In the genomic region with DNA sequence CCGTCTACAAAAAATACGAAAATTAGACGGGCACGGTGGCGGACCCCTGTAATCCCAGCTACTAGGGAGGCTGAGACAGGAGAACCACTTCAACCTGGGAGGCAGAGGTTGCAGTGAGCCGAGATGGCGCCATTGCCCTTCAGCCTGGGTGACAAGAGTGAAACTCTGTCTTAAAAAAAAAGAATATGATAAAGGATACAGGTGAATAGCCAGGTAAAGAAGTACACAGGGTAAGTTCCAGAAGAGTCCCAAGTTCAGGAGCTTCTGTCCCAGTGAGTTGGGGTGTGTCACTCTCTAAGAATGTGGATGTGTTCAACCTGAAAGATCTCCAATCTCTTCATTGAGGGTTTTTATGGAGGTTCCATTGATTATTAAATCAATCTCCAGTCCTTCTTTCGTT, we compare ENCODE assay signal across 37 cellular contexts. TPM values are rescaled to one million over a fixed set of nuclear protein-coding genes. Genes with fewer than 3 reads are reported as not detected.
"Had no signal": no experiment of that assay in that cellular context is flagged by ENCODE, and none has a peak within 500 bp of the region (broad histone marks: within the 10 kb centered on the region; RNA-seq: fewer than 3 reads in every experiment).

No MANE protein-coding gene starts in this region.

- H3K9me3 Mint-ChIP-seq: activated B cell treated with CpG ODN at 0.5 μM for 24 hours had no signal

- H3K27me3 Mint-ChIP-seq: activated CD4-positive, alpha-beta memory T cell treated with anti-CD3 and anti-CD28 coated beads for 36 hours had no signal

- H3K4me3 ChIP-seq: MG63, SJCRH30, SK-N-MC had no signal

- H3K4me3 Mint-ChIP-seq: activated B cell treated with CpG ODN at 0.5 μM for 24 hours; activated CD4-positive, alpha-beta memory T cell treated with anti-CD3 and anti-CD28 coated beads for 36 hours; activated naive CD8-positive, alpha-beta T cell treated with anti-CD3 and anti-CD28 coated beads for 36 hours; activated T-cell treated with anti-CD3 and anti-CD28 coated beads, Interleukin-2, amount 50 U/mL, for 4 hours; activated T-helper 17 cell treated with anti-CD3 and anti-CD28 coated beads, Interleukin-2, amount 50 U/mL, for 72 hours; T-helper 1 cell treated with Interleukin-12 subunit alpha and Interleukin-12 subunit beta and Interleukin-4 antibody, amounts not matched to agents 30 μg/mL and 1 μg/mL, for 36 hours; T-helper 2 cell treated with Interferon-gamma antibody and Interleukin-4, amounts not matched to agents 5 μg/mL and 100 μg/mL, for 36 hours had no signal

- H3K4me1 ChIP-seq: SJCRH30 had no signal

- H3K9me3 ChIP-seq: SJCRH30 had no signal

- H3K36me3 ChIP-seq: brain microvascular endothelial cell, MG63, SJCRH30 had no signal

- DNase-seq: activated B cell treated with CpG ODN at 0.5 μM for 24 hours; activated CD4-positive, alpha-beta memory T cell treated with anti-CD3 and anti-CD28 coated beads for 36 hours; activated CD4-positive, alpha-beta T cell treated with anti-CD3 and anti-CD28 coated beads for 4 hours; activated CD4-positive, alpha-beta T cell treated with anti-CD3 and anti-CD28 coated beads, Interleukin-2, amount 50 U/mL, for 1 hour; activated CD4-positive, CD25-positive, alpha-beta regulatory T cell treated with anti-CD3 and anti-CD28 coated beads, Interleukin-2, amount 50 U/mL, for 72 hours; activated CD8-positive, alpha-beta memory T cell treated with anti-CD3 and anti-CD28 coated beads, Interleukin-2, amount 50 U/mL, for 4 hours; activated effector memory CD4-positive, alpha-beta T cell treated with anti-CD3 and anti-CD28 coated beads, Interleukin-2, amount 50 U/mL, for 16 hours; activated naive CD4-positive, alpha-beta T cell; activated naive CD4-positive, alpha-beta T cell treated with anti-CD3 and anti-CD28 coated beads, Interleukin-2, amount 50 U/mL, for 16 hours; activated naive CD8-positive, alpha-beta T cell treated with anti-CD3 and anti-CD28 coated beads for 36 hours; activated T-cell treated with anti-CD3 and anti-CD28 coated beads for 4 hours; activated T-cell treated with anti-CD3 and anti-CD28 coated beads, Interleukin-2, amount 50 U/mL, for 4 hours; amniotic stem cell; aorta; brain microvascular endothelial cell; Kasumi-1; KG1; MG63; NCI-H1048; NCI-H1105 treated with DMSO at 0.1 percent for 48 hours; NCI-H1436; NCI-H1694; NCI-H1930; NCI-H2081 treated with DMSO at 0.1 percent for 48 hours; NCI-H226; NCI-H446 treated with DMSO at 0.1 percent for 48 hours; NCI-H524; NCI-H69; NCI-H82; SHP77; SJCRH30 had no signal

- H3K36me3 Mint-ChIP-seq: activated CD4-positive, alpha-beta memory T cell treated with anti-CD3 and anti-CD28 coated beads for 36 hours; activated naive CD8-positive, alpha-beta T cell treated with anti-CD3 and anti-CD28 coated beads for 36 hours had no signal

- FAIRE-seq: TTC549 had no signal

- H3K27me3 ChIP-seq: brain microvascular endothelial cell, MG63 had no signal

- ATAC-seq: activated T-cell treated with anti-CD3 and anti-CD28 coated beads, Interleukin-2, amount 50 U/mL, for 4 hours; activated T-helper 17 cell treated with anti-CD3 and anti-CD28 coated beads, Interleukin-2, amount 50 U/mL, for 72 hours had no signal

- H3K4me1 Mint-ChIP-seq: activated B cell treated with CpG ODN at 0.5 μM for 24 hours; activated naive CD8-positive, alpha-beta T cell treated with anti-CD3 and anti-CD28 coated beads for 36 hours; activated T-helper 17 cell treated with anti-CD3 and anti-CD28 coated beads, Interleukin-2, amount 50 U/mL, for 72 hours had no signal

- H3K27ac ChIP-seq: brain microvascular endothelial cell, SJCRH30, SK-N-MC had no signal

- H3K27ac Mint-ChIP-seq: activated B cell treated with CpG ODN at 0.5 μM for 24 hours; activated CD4-positive, alpha-beta memory T cell treated with anti-CD3 and anti-CD28 coated beads for 36 hours; activated naive CD8-positive, alpha-beta T cell treated with anti-CD3 and anti-CD28 coated beads for 36 hours; activated T-helper 17 cell treated with anti-CD3 and anti-CD28 coated beads, Interleukin-2, amount 50 U/mL, for 72 hours; T-helper 1 cell treated with Interleukin-12 subunit alpha and Interleukin-12 subunit beta and Interleukin-4 antibody, amounts not matched to agents 30 μg/mL and 1 μg/mL, for 36 hours; T-helper 2 cell treated with Interferon-gamma antibody and Interleukin-4, amounts not matched to agents 5 μg/mL and 100 μg/mL, for 36 hours had no signal

RNA-seq across cellular contexts. Expression of gene TMC5, which starts 6.8 kb away (rescaled TPM):
- total RNA-seq: activated B cell treated with CpG ODN at 0.5 μM for 24 hours; activated CD4-positive, alpha-beta memory T cell treated with anti-CD3 and anti-CD28 coated beads for 36 hours; activated naive CD8-positive, alpha-beta T cell treated with anti-CD3 and anti-CD28 coated beads for 36 hours; RPMI7951; SJCRH30 had no signal
